9 cellular contexts compared by ENCODE assay signal in the genomic region with DNA sequence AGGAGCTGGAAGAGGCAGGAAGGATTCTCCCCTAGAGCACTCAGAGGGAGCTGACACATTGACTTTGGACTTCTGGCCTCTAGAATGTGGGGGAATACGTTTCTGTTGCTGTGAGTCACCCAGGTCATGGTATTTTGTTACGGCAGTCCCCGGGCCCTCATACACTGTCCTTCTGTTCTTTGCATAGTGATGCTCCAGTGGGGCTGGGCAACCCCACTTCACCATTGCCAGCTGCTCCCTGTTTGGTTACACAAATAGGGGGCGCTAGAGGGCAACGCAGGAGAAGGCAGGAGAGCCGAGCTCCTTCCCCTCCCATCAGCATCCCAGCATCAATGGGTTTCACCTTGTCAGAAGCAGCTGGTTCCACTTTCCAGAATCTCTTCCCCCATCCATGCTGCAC.
DNase-seq lines count a peak whose midpoint lies in the region; ATAC-seq and TF ChIP-seq lines count a peak whose summit lies in the region.
"Had no signal": no experiment of that assay in that cellular context is flagged by ENCODE, and none has a peak within 500 bp of the region (broad histone marks: within the 10 kb centered on the region; RNA-seq: fewer than 3 reads in every experiment).

No MANE protein-coding gene starts in this region.

- intact Hi-C loops in testis (cut with DNase I; ENCODE audit: low total_unique reads), result no loop called here

- no peak overlapping the region for H3K27ac Mint-ChIP-seq in activated naive CD8-positive, alpha-beta T cell treated with anti-CD3 and anti-CD28 coated beads, Interleukin-2, amount 50 U/mL, for 24 hours
- H3K27ac Mint-ChIP-seq in activated naive CD8-positive, alpha-beta T cell treated with anti-CD3 and anti-CD28 coated beads for 36 hours, result no peak overlapping the region

- H3K27me3 ChIP-seq in testis, result no peaks in the 10 kb centered on the region

- peaks cover 12% of the 10 kb centered on the region for H3K9me3 Mint-ChIP-seq in activated naive CD8-positive, alpha-beta T cell treated with anti-CD3 and anti-CD28 coated beads, Interleukin-2, amount 50 U/mL, for 24 hours
- H3K9me3 Mint-ChIP-seq in activated naive CD8-positive, alpha-beta T cell treated with anti-CD3 and anti-CD28 coated beads for 36 hours, result peaks cover 10% of the 10 kb centered on the region

- H3K36me3 Mint-ChIP-seq in activated naive CD8-positive, alpha-beta T cell treated with anti-CD3 and anti-CD28 coated beads, Interleukin-2, amount 50 U/mL, for 24 hours (ENCODE audit: low read depth), result no peaks in the 10 kb centered on the region
- no peaks in the 10 kb centered on the region for H3K36me3 Mint-ChIP-seq in activated naive CD8-positive, alpha-beta T cell treated with anti-CD3 and anti-CD28 coated beads for 36 hours

- H3K36me3 ChIP-seq in testis (ENCODE audit: low read depth, missing control alignments), result no peaks in the 10 kb centered on the region

- H3K4me3 ChIP-seq in epithelial cell of proximal tubule (ENCODE audit: low read depth, low read length), result no peak overlapping the region
- no peak overlapping the region for H3K4me3 ChIP-seq in testis

- H3K27ac ChIP-seq in testis, result no peak overlapping the region

- no peak overlapping the region for H3K4me3 Mint-ChIP-seq in activated naive CD8-positive, alpha-beta T cell treated with anti-CD3 and anti-CD28 coated beads, Interleukin-2, amount 50 U/mL, for 24 hours
- no peak overlapping the region for H3K4me3 Mint-ChIP-seq in activated naive CD8-positive, alpha-beta T cell treated with anti-CD3 and anti-CD28 coated beads for 36 hours

- TF ChIP-seq POLR2A in testis (IDR thresholded peaks at IDR 0.05), result no peak
- TF ChIP-seq POLR2A in GM18505 (IDR thresholded peaks at IDR 0.05; ENCODE audit: borderline replicate concordance, extremely low read depth, insufficient read depth, insufficient read length), result no peak

- no peak for ATAC-seq in activated naive CD8-positive, alpha-beta T cell treated with anti-CD3 and anti-CD28 coated beads, Interleukin-2, amount 50 U/mL, for 24 hours
- ATAC-seq in GM18505 (IDR thresholded peaks at IDR 0.05; ENCODE audit: unreplicated experiment), result no peak

- H3K4me1 ChIP-seq in testis, result no peaks in the 10 kb centered on the region

- no peaks in the 10 kb centered on the region for H3K9me3 ChIP-seq in testis

- peak; percentile 4 for DNase-seq in activated naive CD8-positive, alpha-beta T cell treated with anti-CD3 and anti-CD28 coated beads, Interleukin-2, amount 50 U/mL, for 24 hours
- DNase-seq in activated naive CD8-positive, alpha-beta T cell treated with anti-CD3 and anti-CD28 coated beads for 36 hours, result no peak
- DNase-seq in NCI-H82 (lab: John Stamatoyannopoulos, UW), result peak; percentile 72
- DNase-seq in epithelial cell of proximal tubule (ENCODE audit: low read depth), result no peak
- DNase-seq in testis, result peak; percentile 32
- DNase-seq in stimulated activated CD8-positive, alpha-beta memory T cell treated with anti-CD3 and anti-CD28 coated beads, Interleukin-4, amount 100 ng/mL, for 48 hours, result no peak
- no peak for DNase-seq in anterior cingulate cortex (lab: John Stamatoyannopoulos, UW)
- DNase-seq: activated naive CD4-positive, alpha-beta T cell treated with anti-CD3 and anti-CD28 coated beads, Interleukin-2, amount 50 U/mL, for 16 hours had no signal

- no peaks in the 10 kb centered on the region for H3K4me1 Mint-ChIP-seq in activated naive CD8-positive, alpha-beta T cell treated with anti-CD3 and anti-CD28 coated beads, Interleukin-2, amount 50 U/mL, for 24 hours
- H3K4me1 Mint-ChIP-seq in activated naive CD8-positive, alpha-beta T cell treated with anti-CD3 and anti-CD28 coated beads for 36 hours, result no peaks in the 10 kb centered on the region

- TF ChIP-seq CTCF in epithelial cell of proximal tubule (conservative IDR thresholded peaks at IDR 0.05; ENCODE audit: low read depth, low read length), result peak; percentile 23
- peak in 1 of 3 experiments; percentile 8 for TF ChIP-seq CTCF in testis (IDR thresholded peaks at IDR 0.05)

- peaks cover 11% of the 10 kb centered on the region for H3K27me3 Mint-ChIP-seq in activated naive CD8-positive, alpha-beta T cell treated with anti-CD3 and anti-CD28 coated beads, Interleukin-2, amount 50 U/mL, for 24 hours
- peaks cover 8% of the 10 kb centered on the region for H3K27me3 Mint-ChIP-seq in activated naive CD8-positive, alpha-beta T cell treated with anti-CD3 and anti-CD28 coated beads for 36 hours

- WGBS in testis, 2 donors, result 49 to 55% methylated on average over 6 of the region's 6 CpGs

Comparison
In these comparisons a context has a peak if more than half of its experiments do, and no peak if none do; other contexts are left out.
1. DNase-seq: peak in activated naive CD8-positive, alpha-beta T cell treated with anti-CD3 and anti-CD28 coated beads, Interleukin-2, amount 50 U/mL, for 24 hours (single experiment), NCI-H82 (single experiment) and testis (single experiment); none in activated naive CD8-positive, alpha-beta T cell treated with anti-CD3 and anti-CD28 coated beads for 36 hours (single experiment), epithelial cell of proximal tubule (single experiment), stimulated activated CD8-positive, alpha-beta memory T cell treated with anti-CD3 and anti-CD28 coated beads, Interleukin-4, amount 100 ng/mL, for 48 hours (single experiment) and anterior cingulate cortex (0 of 58).